ENCODE assay signal across 16 cellular contexts in the genomic region with DNA sequence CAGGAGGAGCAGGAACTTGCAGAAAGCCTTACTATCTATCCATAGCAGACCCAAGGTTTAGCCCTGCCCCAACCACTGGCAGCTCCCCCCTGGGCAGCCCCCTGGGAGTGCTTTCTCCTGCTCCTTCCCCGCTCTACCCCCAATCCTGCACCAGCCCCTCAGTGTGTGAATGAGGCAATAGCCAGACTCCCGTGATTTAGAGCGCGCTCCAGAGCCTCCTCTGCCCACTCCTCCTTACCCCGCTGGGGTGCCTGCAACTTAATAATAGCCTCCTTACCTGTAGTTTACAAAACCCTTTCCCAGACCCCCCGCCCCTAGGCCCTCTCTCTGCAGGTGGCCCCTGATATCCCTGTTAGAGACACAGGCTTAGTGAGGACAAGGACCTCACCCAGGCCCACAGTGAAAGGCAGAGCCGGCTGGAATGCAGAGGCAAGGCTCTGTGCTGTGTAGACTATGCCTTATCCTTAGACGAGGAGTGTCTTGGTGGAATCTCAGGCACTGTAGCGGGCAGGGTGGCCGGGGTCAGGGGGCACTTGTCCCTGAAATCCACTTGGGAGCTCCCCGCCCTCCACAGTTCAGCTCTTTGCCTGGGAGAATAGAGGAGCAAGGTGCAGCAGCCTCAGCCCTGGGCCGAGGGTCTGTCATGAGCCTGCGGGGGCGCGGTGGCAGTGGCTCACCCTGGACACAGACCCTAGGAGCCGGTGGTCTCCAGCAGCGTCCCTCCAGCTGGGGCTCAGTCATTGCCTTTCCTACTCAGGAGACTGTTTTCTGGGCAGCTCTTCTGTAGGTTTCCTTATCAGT. TPM values are rescaled to one million over a fixed set of nuclear protein-coding genes. Genes with fewer than 3 reads are reported as not detected.
DNase-seq lines count a peak whose midpoint lies in the region; ATAC-seq and TF ChIP-seq lines count a peak whose summit lies in the region.
"Had no signal": no experiment of that assay in that cellular context is flagged by ENCODE, and none has a peak within 500 bp of the region (broad histone marks: within the 10 kb centered on the region; RNA-seq: fewer than 3 reads in every experiment).

No MANE protein-coding gene starts in this region.

- no peak overlapping the region for H3K27ac ChIP-seq in uterus
- H3K27ac ChIP-seq: cardiac muscle cell, parathyroid adenoma, SJCRH30 had no signal

- CTCF ChIA-PET in activated naive CD4-positive, alpha-beta T cell treated with anti-CD3 and anti-CD28 coated beads, Interleukin-2, amount 10 ng/mL, durations not matched to agents 7 days and 5 days (lab: Charles Lee), result interaction anchor here (0.9 kb wide), 1 partner anchor 10 kb away, joined by 4 read pairs; a partner anchor contains a TSS
- CTCF ChIA-PET in T-cell (lab: Charles Lee) (no interaction called here), WTC11 (lab: Charles Lee) (no interaction called here)

- TF ChIP-seq CTCF in uterus (IDR thresholded peaks at IDR 0.05) (no peak), WTC11 (IDR thresholded peaks at IDR 0.05) (no peak)

- H3K4me1 ChIP-seq in uterus, result peaks cover 0 to 6% of the 10 kb centered on the region in 2 donors
- H3K4me1 ChIP-seq: parathyroid adenoma had no signal

- peaks cover 46% of the 10 kb centered on the region for H3K36me3 Mint-ChIP-seq in activated naive CD4-positive, alpha-beta T cell treated with anti-CD3 and anti-CD28 coated beads, Interleukin-2, amount 10 ng/mL, durations not matched to agents 7 days and 5 days
- peaks cover 9% of the 10 kb centered on the region for H3K36me3 Mint-ChIP-seq in T-cell
- H3K36me3 Mint-ChIP-seq in effector memory CD8-positive, alpha-beta T cell (ENCODE audit: insufficient read depth), result peaks cover 48% of the 10 kb centered on the region
- no peaks in the 10 kb centered on the region for H3K36me3 Mint-ChIP-seq in WTC11

- H3K4me3 Mint-ChIP-seq in activated naive CD4-positive, alpha-beta T cell treated with anti-CD3 and anti-CD28 coated beads, Interleukin-2, amount 10 ng/mL, durations not matched to agents 7 days and 5 days, result peak overlapping the region; percentile 83
- H3K4me3 Mint-ChIP-seq in T-cell (peak overlapping the region in 2 of 3 donors; percentile 24 to 97), WTC11 (no peak overlapping the region)
- H3K4me3 Mint-ChIP-seq in effector memory CD8-positive, alpha-beta T cell, result peak overlapping the region; percentile 97 to 99

- H3K9me3 Mint-ChIP-seq in activated naive CD4-positive, alpha-beta T cell treated with anti-CD3 and anti-CD28 coated beads, Interleukin-2, amount 10 ng/mL, durations not matched to agents 7 days and 5 days, result no peaks in the 10 kb centered on the region
- no peaks in the 10 kb centered on the region for H3K9me3 Mint-ChIP-seq in T-cell
- H3K9me3 Mint-ChIP-seq in effector memory CD8-positive, alpha-beta T cell, result no peaks in the 10 kb centered on the region
- no peaks in the 10 kb centered on the region for H3K9me3 Mint-ChIP-seq in WTC11

- ATAC-seq in T-cell (replicated peaks in 1 of 4), result no peak
- ATAC-seq in effector memory CD8-positive, alpha-beta T cell (replicated peaks), result no peak
- no peak for ATAC-seq in HG03095 (IDR thresholded peaks at IDR 0.05; ENCODE audit: unreplicated experiment)
- no peak for ATAC-seq in WTC11
- ATAC-seq: left cardiac atrium, mucosa of descending colon had no signal

- H3K9me3 ChIP-seq in uterus, result no peaks in the 10 kb centered on the region
- H3K9me3 ChIP-seq: mucosa of descending colon, SJCRH30 had no signal

- H3K27me3 ChIP-seq in uterus, result peaks cover 0 to 20% of the 10 kb centered on the region in 2 donors

- no peak for DNase-seq in activated naive CD4-positive, alpha-beta T cell treated with anti-CD3 and anti-CD28 coated beads, Interleukin-2, amount 10 ng/mL, durations not matched to agents 7 days and 5 days
- DNase-seq in activated naive CD4-positive, alpha-beta T cell treated with anti-CD3 and anti-CD28 coated beads, Interleukin-2, amount 50 U/mL, for 16 hours, result no peak
- DNase-seq in T-cell (no peak), superior temporal gyrus (ENCODE audit: extremely low spot score) (peak; percentile 12), uterus (no peak), WTC11 (ENCODE audit: low spot score) (no peak)
- no peak for DNase-seq in effector memory CD8-positive, alpha-beta T cell
- DNase-seq: foreskin fibroblast, left cardiac atrium, NCI-H446, SJCRH30 had no signal

- H3K27ac Mint-ChIP-seq in activated naive CD4-positive, alpha-beta T cell treated with anti-CD3 and anti-CD28 coated beads, Interleukin-2, amount 10 ng/mL, durations not matched to agents 7 days and 5 days, result peak overlapping the region; percentile 75
- H3K27ac Mint-ChIP-seq in T-cell, result peak overlapping the region; percentile 97
- H3K27ac Mint-ChIP-seq in effector memory CD8-positive, alpha-beta T cell, result peak overlapping the region; percentile 89
- no peak overlapping the region for H3K27ac Mint-ChIP-seq in WTC11

- intact Hi-C loops in uterus (cut with DNase I; ENCODE audit: low total_unique reads), result no loop called here

- TF ChIP-seq POLR2A in uterus (IDR thresholded peaks at IDR 0.05), result no peak

- H3K36me3 ChIP-seq in uterus, result no peaks in the 10 kb centered on the region
- H3K36me3 ChIP-seq: cardiac muscle cell, SJCRH30 had no signal

- POLR2A ChIA-PET in T-cell (lab: Charles Lee) (interaction anchor here in 1 of 2 donors (0.6 kb wide), 1 partner anchor 67 kb away, joined by 11 read pairs; no protein-coding TSS in a partner anchor), WTC11 (lab: Charles Lee) (no interaction called here)

- peaks cover 83% of the 10 kb centered on the region for H3K4me1 Mint-ChIP-seq in activated naive CD4-positive, alpha-beta T cell treated with anti-CD3 and anti-CD28 coated beads, Interleukin-2, amount 10 ng/mL, durations not matched to agents 7 days and 5 days
- peaks cover 79 to 86% (median 81%) of the 10 kb centered on the region in 3 donors for H3K4me1 Mint-ChIP-seq in T-cell
- peaks cover 75 to 80% of the 10 kb centered on the region in 2 donors for H3K4me1 Mint-ChIP-seq in effector memory CD8-positive, alpha-beta T cell (ENCODE audit: low read depth in 2 of 2)
- peaks cover 19% of the 10 kb centered on the region for H3K4me1 Mint-ChIP-seq in WTC11

- H3K27me3 Mint-ChIP-seq in activated naive CD4-positive, alpha-beta T cell treated with anti-CD3 and anti-CD28 coated beads, Interleukin-2, amount 10 ng/mL, durations not matched to agents 7 days and 5 days, result peaks cover 26% of the 10 kb centered on the region
- H3K27me3 Mint-ChIP-seq in T-cell (no peaks in the 10 kb centered on the region), WTC11 (ENCODE audit: low read depth) (peaks cover 21% of the 10 kb centered on the region)
- H3K27me3 Mint-ChIP-seq in effector memory CD8-positive, alpha-beta T cell, result no peaks in the 10 kb centered on the region

- H3K4me3 ChIP-seq in uterus, result no peak overlapping the region
- H3K4me3 ChIP-seq: cardiac muscle cell, mucosa of descending colon, SJCRH30, skin epidermis had no signal

TF ChIP-seq in WTC11, 78 proteins besides CTCF, POLR2A, EP300 and RAD21:
- TF ChIP-seq PRRX2 (CRISPR knock-in tag; IDR thresholded peaks at IDR 0.05) (no peak), ESRRA (CRISPR knock-in tag; IDR thresholded peaks at IDR 0.05; ENCODE audit: borderline replicate concordance) (no peak), EMX1 (CRISPR knock-in tag; IDR thresholded peaks at IDR 0.05) (no peak), ZNF219 (CRISPR knock-in tag; IDR thresholded peaks at IDR 0.05; ENCODE audit: borderline replicate concordance) (no peak), HMGA2 (CRISPR knock-in tag; IDR thresholded peaks at IDR 0.05) (no peak), OVOL2 (CRISPR knock-in tag; IDR thresholded peaks at IDR 0.05; ENCODE audit: borderline replicate concordance) (no peak)
- TF ChIP-seq, protein P1, sequence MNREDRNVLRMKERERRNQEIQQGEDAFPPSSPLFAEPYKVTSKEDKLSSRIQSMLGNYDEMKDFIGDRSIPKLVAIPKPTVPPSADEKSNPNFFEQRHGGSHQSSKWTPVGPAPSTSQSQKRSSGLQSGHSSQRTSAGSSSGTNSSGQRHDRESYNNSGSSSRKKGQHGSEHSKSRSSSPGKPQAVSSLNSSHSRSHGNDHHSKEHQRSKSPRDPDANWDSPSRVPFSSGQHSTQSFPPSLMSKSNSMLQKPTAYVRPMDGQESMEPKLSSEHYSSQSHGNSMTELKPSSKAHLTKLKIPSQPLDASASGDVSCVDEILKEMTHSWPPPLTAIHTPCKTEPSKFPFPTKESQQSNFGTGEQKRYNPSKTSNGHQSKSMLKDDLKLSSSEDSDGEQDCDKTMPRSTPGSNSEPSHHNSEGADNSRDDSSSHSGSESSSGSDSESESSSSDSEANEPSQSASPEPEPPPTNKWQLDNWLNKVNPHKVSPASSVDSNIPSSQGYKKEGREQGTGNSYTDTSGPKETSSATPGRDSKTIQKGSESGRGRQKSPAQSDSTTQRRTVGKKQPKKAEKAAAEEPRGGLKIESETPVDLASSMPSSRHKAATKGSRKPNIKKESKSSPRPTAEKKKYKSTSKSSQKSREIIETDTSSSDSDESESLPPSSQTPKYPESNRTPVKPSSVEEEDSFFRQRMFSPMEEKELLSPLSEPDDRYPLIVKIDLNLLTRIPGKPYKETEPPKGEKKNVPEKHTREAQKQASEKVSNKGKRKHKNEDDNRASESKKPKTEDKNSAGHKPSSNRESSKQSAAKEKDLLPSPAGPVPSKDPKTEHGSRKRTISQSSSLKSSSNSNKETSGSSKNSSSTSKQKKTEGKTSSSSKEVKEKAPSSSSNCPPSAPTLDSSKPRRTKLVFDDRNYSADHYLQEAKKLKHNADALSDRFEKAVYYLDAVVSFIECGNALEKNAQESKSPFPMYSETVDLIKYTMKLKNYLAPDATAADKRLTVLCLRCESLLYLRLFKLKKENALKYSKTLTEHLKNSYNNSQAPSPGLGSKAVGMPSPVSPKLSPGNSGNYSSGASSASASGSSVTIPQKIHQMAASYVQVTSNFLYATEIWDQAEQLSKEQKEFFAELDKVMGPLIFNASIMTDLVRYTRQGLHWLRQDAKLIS (CRISPR knock-in tag; IDR thresholded peaks at IDR 0.05; ENCODE audit: borderline replicate concordance), result no peak
TF ChIP-seq in WTC11: peak in this region for 0.

RNA-seq across cellular contexts. Expression of a gene that starts 4.3 kb away (rescaled TPM):
- total RNA-seq in T-cell, result 10 to 100 TPM in 2 of 5 donors, 1 to 10 TPM in 3; 5.5 to 19.1 (median 9.8) TPM
- 1 to 10 TPM in 1 of 4 donors, under 1 TPM in 1, not detected in 2; 0.76 to 3.3 TPM for total RNA-seq in uterus
- total RNA-seq in WTC11 (2021), result 1.3 to 2.6 TPM (median 2.4 TPM) in 3 replicates

RNA-seq across cellular contexts. Expression of a gene that starts 7.3 kb away (rescaled TPM):
- total RNA-seq in T-cell, result 100 to 1,000 TPM; 288 to 449 (median 436) TPM
- 1 to 10 TPM in 2 of 4 donors, not detected in 2; 1.3 to 2.5 TPM for total RNA-seq in uterus
- total RNA-seq in WTC11 (2021), result 0.72 to 1.0 TPM (median 0.96 TPM) in 3 replicates
- total RNA-seq: cardiac muscle cell, SJCRH30 had no signal

RNA-seq across cellular contexts. Expression of a gene that starts 9.5 kb away (rescaled TPM):
- total RNA-seq in T-cell (100 to 1,000 TPM; 118 to 198 (median 186) TPM), uterus (100 to 1,000 TPM in 1 of 4 donors, 10 to 100 TPM in 3; 15.9 to 180 (median 77.1) TPM), WTC11 (2021) (220 to 222 TPM (median 221 TPM) in 3 replicates)

RNA-seq across cellular contexts. Expression of a gene that starts 17.1 kb away (rescaled TPM):
- 10 to 100 TPM; 60.3 to 88.0 (median 81.9) TPM for total RNA-seq in T-cell
- total RNA-seq in uterus, result 10 to 100 TPM; 25.6 to 45.0 (median 30.7) TPM
- total RNA-seq in WTC11 (2021), result 44.3 to 54.7 TPM (median 50.2 TPM) in 3 replicates

RNA-seq across cellular contexts. Expression of a gene that starts 19.4 kb away (rescaled TPM):
- total RNA-seq in T-cell, result 10 to 100 TPM; 34.9 to 63.8 (median 56.2) TPM
- 10 to 100 TPM in 2 of 4 donors, 1 to 10 TPM in 2; 2.6 to 37.3 (median 11.6) TPM for total RNA-seq in uterus
- 25.7 to 45.5 TPM (median 26.7 TPM) in 3 replicates for total RNA-seq in WTC11 (2021)

Comparison
In these comparisons a context has a peak if more than half of its experiments do, and no peak if none do; other contexts are left out.
1. RNA of a gene that starts 7.3 kb away (total RNA-seq): 288 to 449 TPM in T-cell; 1.3 to 2.5 TPM in uterus and 0.72 to 1.0 TPM in WTC11; every median in the first group is over 10 times any median in the second.